17 cellular contexts compared by ENCODE assay signal in genomic region chr10:92845926-92846325, GRCh38. TPM values are rescaled to one million over a fixed set of nuclear protein-coding genes. Genes with fewer than 3 reads are reported as not detected.
DNase-seq lines count a peak whose midpoint lies in the region; ATAC-seq and TF ChIP-seq lines count a peak whose summit lies in the region.
"Had no signal": no experiment of that assay in that cellular context is flagged by ENCODE, and none has a peak within 500 bp of the region (broad histone marks: within the 10 kb centered on the region; RNA-seq: fewer than 3 reads in every experiment).

No MANE protein-coding gene starts in this region.

- peak overlapping the region in 4 of 11 experiments; percentile 1 to 24 (median 8); a peak in 3 of 22 replicates for H3K9ac ChIP-seq in BLaER1 treated with 17β-estradiol and CSF1 and Interleukin-3, amounts not matched to agents 10 nM and 100 nM

- H3K4me1 ChIP-seq in BLaER1 treated with 17β-estradiol and CSF1 and Interleukin-3, amounts not matched to agents 10 nM and 100 nM: peaks cover 31 to 65% (median 47%) of the 10 kb centered on the region in 10 experiments

- peaks cover 0 to 4% (median 0%) of the 10 kb centered on the region in 11 experiments; a peak in 1 of 22 replicates for H3K9me3 ChIP-seq in BLaER1 treated with 17β-estradiol and CSF1 and Interleukin-3, amounts not matched to agents 10 nM and 100 nM (replicated peaks in 1 of 11)

- H3K36me3 ChIP-seq in BLaER1 treated with 17β-estradiol and CSF1 and Interleukin-3, amounts not matched to agents 10 nM and 100 nM: no peaks in the 10 kb centered on the region
- no peaks in the 10 kb centered on the region for H3K36me3 ChIP-seq in brain microvascular endothelial cell (replicated peaks)

- H3K27ac Mint-ChIP-seq in IgD-negative memory B cell (peak overlapping the region in 2 of 3 donors; percentile 36 to 94), memory B cell (peak overlapping the region; percentile 75)
- H3K27ac Mint-ChIP-seq: activated naive CD4-positive, alpha-beta T cell treated with anti-CD3 and anti-CD28 coated beads for 36 hours had no signal

- H3K4me1 Mint-ChIP-seq in IgD-negative memory B cell (peaks cover 23 to 28% (median 27%) of the 10 kb centered on the region in 3 donors), memory B cell (peaks cover 18% of the 10 kb centered on the region)

- H3K27me3 ChIP-seq in BLaER1 treated with 17β-estradiol and CSF1 and Interleukin-3, amounts not matched to agents 10 nM and 100 nM: no peaks in the 10 kb centered on the region
- H3K27me3 ChIP-seq in brain microvascular endothelial cell (replicated peaks): no peaks in the 10 kb centered on the region

- DNase-seq in SKM-1 (lab: John Stamatoyannopoulos, UW; ENCODE audit: unreplicated experiment): peak; percentile 80
- no peak for DNase-seq in memory B cell (ENCODE audit: low spot score in 2 of 2)
- DNase-seq in brain microvascular endothelial cell: no peak
- no peak for DNase-seq in mucosa of gallbladder (ENCODE audit: low spot score)
- DNase-seq: activated naive CD4-positive, alpha-beta T cell treated with anti-CD3 and anti-CD28 coated beads for 36 hours; DMS 273 treated with DMSO at 0.1 percent for 48 hours; head of caudate nucleus; NCI-H1930; NCI-H510A treated with DMSO at 0.1 percent for 48 hours; PC-9; small intestine; stimulated activated naive CD8-positive, alpha-beta T cell treated with anti-CD3 and anti-CD28 coated beads, Interleukin-15, Interleukin-2, amounts not matched to agents 100 U/mL and 50 U/mL, for 24 hours had no signal

- peaks cover 0 to 8% (median 0%) of the 10 kb centered on the region in 11 experiments; a peak in 1 of 22 replicates for H4K20me1 ChIP-seq in BLaER1 treated with 17β-estradiol and CSF1 and Interleukin-3, amounts not matched to agents 10 nM and 100 nM

- H3K27me3 Mint-ChIP-seq in IgD-negative memory B cell: no peaks in the 10 kb centered on the region
- H3K27me3 Mint-ChIP-seq in memory B cell: no peaks in the 10 kb centered on the region

- H3K9me3 Mint-ChIP-seq in IgD-negative memory B cell (no peaks in the 10 kb centered on the region), memory B cell (no peaks in the 10 kb centered on the region)
- H3K9me3 Mint-ChIP-seq: activated naive CD4-positive, alpha-beta T cell treated with anti-CD3 and anti-CD28 coated beads for 36 hours had no signal

- H3K27ac ChIP-seq in BLaER1 treated with 17β-estradiol and CSF1 and Interleukin-3, amounts not matched to agents 10 nM and 100 nM: peak overlapping the region in 8 of 11 experiments; percentile 13 to 93 (median 42); a peak in 13 of 22 replicates
- no peak overlapping the region for H3K27ac ChIP-seq in brain microvascular endothelial cell
- H3K27ac ChIP-seq: PC-9 had no signal

- H3K36me3 Mint-ChIP-seq in IgD-negative memory B cell (peaks cover 3% of the 10 kb centered on the region), memory B cell (peaks cover under 1% of the 10 kb centered on the region)

- H3K4me3 Mint-ChIP-seq in IgD-negative memory B cell (peak overlapping the region in 2 of 4 donors; percentile 75 to 98), memory B cell (peak overlapping the region; percentile 4)
- H3K4me3 Mint-ChIP-seq: activated naive CD4-positive, alpha-beta T cell treated with anti-CD3 and anti-CD28 coated beads for 36 hours had no signal

- in situ Hi-C loops in brain microvascular endothelial cell (cut with HindIII; ENCODE audit: low pct_ligation_motif_present, low sequenced_read_pairs): no loop called here

- H3K4me2 ChIP-seq in BLaER1 treated with 17β-estradiol and CSF1 and Interleukin-3, amounts not matched to agents 10 nM and 100 nM: peak overlapping the region; percentile 15 to 97 (median 85); a peak in 21 of 22 replicates
- H3K4me2 ChIP-seq: PC-9 had no signal

- no peak overlapping the region; a peak in 1 of 20 replicates for H3K4me3 ChIP-seq in BLaER1 treated with 17β-estradiol and CSF1 and Interleukin-3, amounts not matched to agents 10 nM and 100 nM
- H3K4me3 ChIP-seq in brain microvascular endothelial cell (ENCODE audit: low read depth, low read length): no peak overlapping the region
- H3K4me3 ChIP-seq: PC-9 had no signal

- ATAC-seq in memory B cell (ENCODE audit: low read depth) (no peak), HG03439 (IDR thresholded peaks at IDR 0.05; ENCODE audit: unreplicated experiment) (no peak), HG02610 (IDR thresholded peaks at IDR 0.05; ENCODE audit: unreplicated experiment) (no peak)
- ATAC-seq: SK-N-SH treated with all-trans-retinoic acid at 6 μM for 48 hours; stimulated activated naive CD8-positive, alpha-beta T cell treated with anti-CD3 and anti-CD28 coated beads, Interleukin-15, Interleukin-2, amounts not matched to agents 100 U/mL and 50 U/mL, for 24 hours had no signal

- TF ChIP-seq CTCF in brain microvascular endothelial cell (IDR thresholded peaks at IDR 0.05; ENCODE audit: low read depth, low read length, missing control alignments): no peak

RNA-seq across cellular contexts. Expression of gene EXOC6, which starts 2.4 kb away (rescaled TPM):
- polyA plus RNA-seq in IgD-negative memory B cell: 12.4 TPM
- 26.0 TPM for total RNA-seq in mucosa of gallbladder
